ENCODE assay signal across 14 cellular contexts in the genomic region with DNA sequence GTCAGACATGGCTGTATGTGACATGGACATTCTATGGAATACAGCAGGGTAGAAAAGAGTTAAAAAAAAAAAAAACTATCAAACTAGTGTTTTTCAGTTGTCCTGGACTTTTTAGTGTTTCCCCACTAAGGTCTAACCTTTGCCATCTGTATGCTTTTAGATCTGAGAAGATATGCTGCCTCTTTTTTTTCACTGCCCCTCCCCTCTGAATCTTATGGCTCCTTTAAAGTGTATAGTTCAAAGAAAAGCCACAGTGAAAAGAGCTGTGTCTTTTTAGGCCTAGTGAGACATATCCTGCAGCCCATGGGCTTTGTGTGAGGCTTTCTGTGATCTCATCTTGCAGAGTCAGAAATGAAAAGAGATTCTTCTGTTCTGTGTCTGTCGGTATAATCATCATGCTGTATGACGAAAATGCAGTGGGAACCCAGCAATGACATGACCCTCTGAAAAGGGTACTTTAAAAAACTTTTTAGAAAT. TPM values are rescaled to one million over a fixed set of nuclear protein-coding genes. Genes with fewer than 3 reads are reported as not detected.
DNase-seq lines count a peak whose midpoint lies in the region; ATAC-seq, FAIRE-seq and TF ChIP-seq lines count a peak whose summit lies in the region.
"Had no signal": no experiment of that assay in that cellular context is flagged by ENCODE, and none has a peak within 500 bp of the region (broad histone marks: within the 10 kb centered on the region; RNA-seq: fewer than 3 reads in every experiment).

No MANE protein-coding gene starts in this region.

- H3K27ac ChIP-seq in epithelial cell of prostate (peak overlapping the region; percentile 7), osteoblast (ENCODE audit: low read depth, low read length) (no peak overlapping the region)
- H3K27ac ChIP-seq: left ventricle myocardium inferior, WERI-Rb-1 had no signal

- no peaks in the 10 kb centered on the region for H3K4me1 ChIP-seq in osteoblast (ENCODE audit: insufficient read depth, low read length)
- H3K4me1 ChIP-seq: left ventricle myocardium inferior had no signal

- peaks cover 6% of the 10 kb centered on the region for H3K4me1 Mint-ChIP-seq in activated CD8-positive, alpha-beta memory T cell treated with anti-CD3 and anti-CD28 coated beads, Interleukin-2, amount 10 ng/mL, durations not matched to agents 7 days and 5 days

- peak; percentile 87 for FAIRE-seq in TTC549 (lab: Jason Lieb, UNC)
- FAIRE-seq: G401.6 had no signal

- H3K27me3 ChIP-seq in osteoblast (ENCODE audit: insufficient read depth, low read length), result peaks cover 2% of the 10 kb centered on the region

- H3K36me3 ChIP-seq in osteoblast (ENCODE audit: insufficient read depth, low read length), result no peaks in the 10 kb centered on the region
- H3K36me3 ChIP-seq: left ventricle myocardium inferior, WERI-Rb-1 had no signal

- H3K27me3 Mint-ChIP-seq in activated CD8-positive, alpha-beta memory T cell treated with anti-CD3 and anti-CD28 coated beads, Interleukin-2, amount 10 ng/mL, durations not matched to agents 7 days and 5 days, result peaks cover 6% of the 10 kb centered on the region

- ATAC-seq in activated CD8-positive, alpha-beta memory T cell treated with anti-CD3 and anti-CD28 coated beads, Interleukin-2, amount 10 ng/mL, durations not matched to agents 7 days and 5 days, result peak; percentile 77
- ATAC-seq in GM18511 (IDR thresholded peaks at IDR 0.05; ENCODE audit: unreplicated experiment) (no peak), GM18520 (IDR thresholded peaks at IDR 0.05; ENCODE audit: unreplicated experiment) (no peak), HG03571 (IDR thresholded peaks at IDR 0.05; ENCODE audit: unreplicated experiment) (no peak)

- H3K9me3 Mint-ChIP-seq in activated CD8-positive, alpha-beta memory T cell treated with anti-CD3 and anti-CD28 coated beads, Interleukin-2, amount 10 ng/mL, durations not matched to agents 7 days and 5 days (ENCODE audit: low read depth), result no peaks in the 10 kb centered on the region

- no peak overlapping the region for H3K4me3 Mint-ChIP-seq in activated CD8-positive, alpha-beta memory T cell treated with anti-CD3 and anti-CD28 coated beads, Interleukin-2, amount 10 ng/mL, durations not matched to agents 7 days and 5 days

- H3K27ac Mint-ChIP-seq in activated CD8-positive, alpha-beta memory T cell treated with anti-CD3 and anti-CD28 coated beads, Interleukin-2, amount 10 ng/mL, durations not matched to agents 7 days and 5 days, result no peak overlapping the region

- DNase-seq in activated CD8-positive, alpha-beta memory T cell treated with anti-CD3 and anti-CD28 coated beads, Interleukin-2, amount 10 ng/mL, durations not matched to agents 7 days and 5 days, result no peak
- no peak for DNase-seq in activated CD8-positive, alpha-beta memory T cell treated with anti-CD3 and anti-CD28 coated beads, Interleukin-2, amount 50 U/mL, for 48 hours
- DNase-seq in epithelial cell of prostate (ENCODE audit: low read depth, low spot score) (no peak), osteoblast (ENCODE audit: insufficient read length, low spot score, missing footprints) (no peak)
- DNase-seq: ACHN, aorta, KBM-7, left ventricle myocardium inferior, WERI-Rb-1 had no signal

- H3K79me2 ChIP-seq in osteoblast (ENCODE audit: insufficient read depth, low read length), result no peaks in the 10 kb centered on the region

- H2AFZ ChIP-seq in osteoblast (ENCODE audit: low read length), result peak overlapping the region; percentile 27

- H3K36me3 Mint-ChIP-seq in activated CD8-positive, alpha-beta memory T cell treated with anti-CD3 and anti-CD28 coated beads, Interleukin-2, amount 10 ng/mL, durations not matched to agents 7 days and 5 days, result no peaks in the 10 kb centered on the region

- H3K4me3 ChIP-seq in osteoblast (ENCODE audit: insufficient read depth, low read length), result no peak overlapping the region
- H3K4me3 ChIP-seq: left ventricle myocardium inferior had no signal

- no peaks in the 10 kb centered on the region for H4K20me1 ChIP-seq in osteoblast (ENCODE audit: insufficient read depth, low read length)

- TF ChIP-seq CTCF in osteoblast (IDR thresholded peaks at IDR 0.05; ENCODE audit: extremely low read depth, low read depth, low read length), result no peak

- CTCF ChIA-PET in activated CD8-positive, alpha-beta memory T cell treated with anti-CD3 and anti-CD28 coated beads, Interleukin-2, amount 10 ng/mL, durations not matched to agents 7 days and 5 days (lab: Charles Lee), result interaction anchor here (1.1 kb wide), 1 partner anchor 31 kb away, joined by 3 read pairs; no protein-coding TSS in a partner anchor

- H3K4me2 ChIP-seq in osteoblast (ENCODE audit: insufficient read depth, low read length), result no peak overlapping the region

- H3K9me3 ChIP-seq in osteoblast (ENCODE audit: low read depth, low read length), result no peaks in the 10 kb centered on the region
- H3K9me3 ChIP-seq: left ventricle myocardium inferior had no signal

RNA-seq across cellular contexts. Expression of a gene that starts 29.3 kb away (rescaled TPM):
- under 1 TPM; 0.26 to 0.52 TPM for total RNA-seq in activated CD8-positive, alpha-beta memory T cell treated with anti-CD3 and anti-CD28 coated beads, Interleukin-2, amount 10 ng/mL, durations not matched to agents 7 days and 5 days
- under 0.01 and 0.36 TPM in 2 replicates for total RNA-seq in osteoblast
